Comparison of ENCODE assay signal across 24 cellular contexts in the genomic region with DNA sequence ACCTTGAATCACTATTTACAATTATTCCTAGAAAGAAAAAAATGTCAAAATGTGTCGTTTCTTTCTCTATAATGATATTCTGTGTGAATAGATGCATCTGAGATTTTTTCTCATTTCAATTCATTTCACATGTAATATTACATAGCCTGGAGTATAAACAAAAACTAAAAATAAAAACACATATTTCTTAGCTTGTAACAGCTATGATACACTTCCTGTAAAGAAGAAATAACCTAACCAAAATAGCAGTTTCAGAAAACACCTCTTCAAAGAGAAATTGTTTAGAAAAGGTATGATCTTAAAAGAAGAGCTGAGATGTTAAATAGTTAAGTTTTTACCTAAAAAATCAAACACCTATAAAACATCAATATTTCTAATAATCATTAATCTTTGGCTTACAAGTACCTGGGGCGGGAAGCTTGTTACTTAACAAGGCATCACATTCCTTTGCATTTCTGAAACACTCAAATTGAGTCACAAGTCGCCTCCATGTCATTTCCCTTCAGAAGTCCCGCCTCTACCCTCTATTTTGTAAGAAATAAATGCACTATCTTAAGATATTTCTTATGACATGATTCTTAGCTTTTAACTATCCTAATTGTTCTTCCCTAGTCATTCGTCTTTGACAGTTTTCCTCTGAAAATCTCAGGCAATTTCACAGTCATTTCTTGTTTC.
"Had no signal": no experiment of that assay in that cellular context is flagged by ENCODE, and none has a peak within 500 bp of the region (broad histone marks: within the 10 kb centered on the region; RNA-seq: fewer than 3 reads in every experiment).

No MANE protein-coding gene starts in this region.

- H3K4me3 ChIP-seq: adrenal gland, body of pancreas, spleen, thoracic aorta, uterus had no signal

- DNase-seq: activated CD4-positive, alpha-beta memory T cell treated with anti-CD3 and anti-CD28 coated beads for 36 hours; activated CD4-positive, alpha-beta T cell treated with anti-CD3 and anti-CD28 coated beads for 4 hours; activated CD8-positive, alpha-beta memory T cell treated with anti-CD3 and anti-CD28 coated beads, Interleukin-2, amount 50 U/mL, for 4 hours; activated effector memory CD4-positive, alpha-beta T cell treated with anti-CD3 and anti-CD28 coated beads, Interleukin-2, amount 50 U/mL, for 16 hours; activated naive CD4-positive, alpha-beta T cell treated with anti-CD3 and anti-CD28 coated beads for 36 hours; activated naive CD8-positive, alpha-beta T cell treated with anti-CD3 and anti-CD28 coated beads for 36 hours; activated T-cell treated with anti-CD3 and anti-CD28 coated beads, Interleukin-2, amount 50 U/mL, for 1 hour; adrenal gland; aorta; body of pancreas; dermis blood vessel endothelial cell; effector CD4-positive, alpha-beta T cell; glutamatergic neuron; left colon; mammary epithelial cell; naive B cell; nephron progenitor cell; occipital lobe; right cardiac atrium; spleen; stimulated activated CD4-positive, alpha-beta T cell treated with anti-CD3 and anti-CD28 coated beads, Interleukin-4, amount 100 ng/mL, for 1 hour; uterus had no signal

- H3K36me3 ChIP-seq: adrenal gland, spleen, thoracic aorta, uterus had no signal

- H3K9me3 ChIP-seq: adrenal gland, body of pancreas, thoracic aorta, uterus had no signal

- ATAC-seq: body of pancreas, left colon, right cardiac atrium had no signal

- H3K4me1 ChIP-seq: adrenal gland, body of pancreas, spleen had no signal

- H3K27ac ChIP-seq: adrenal gland, body of pancreas, spleen, thoracic aorta, uterus, VCaP had no signal

- H3K27me3 ChIP-seq: adrenal gland, body of pancreas, spleen, uterus had no signal
